17 cellular contexts compared by ENCODE assay signal in the genomic region with DNA sequence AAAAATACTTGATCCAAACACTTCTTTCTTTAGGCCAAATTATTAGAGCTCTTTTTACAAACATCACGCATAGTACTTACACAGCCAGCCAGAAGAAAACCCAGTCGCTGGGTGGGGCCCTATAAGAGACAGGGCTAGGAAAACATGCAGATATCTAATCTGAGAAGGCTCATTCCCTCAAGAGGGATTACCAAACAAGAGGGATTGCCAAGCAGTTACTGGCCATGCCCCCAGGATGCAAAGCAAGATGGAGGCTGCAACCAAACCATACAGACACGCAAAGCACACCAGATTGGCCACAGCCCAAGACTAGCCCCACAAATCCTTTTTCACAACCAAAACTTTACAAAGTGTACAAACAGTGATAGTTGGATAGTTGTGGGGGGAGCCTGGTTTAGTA.
DNase-seq lines count a peak whose midpoint lies in the region; ATAC-seq and TF ChIP-seq lines count a peak whose summit lies in the region.
"Had no signal": no experiment of that assay in that cellular context is flagged by ENCODE, and none has a peak within 500 bp of the region (broad histone marks: within the 10 kb centered on the region; RNA-seq: fewer than 3 reads in every experiment).

No MANE protein-coding gene starts in this region.

- H3K9ac ChIP-seq in iPS-15b (ENCODE audit: low read depth, low read length): no peak overlapping the region

- no peaks in the 10 kb centered on the region for H3K9me2 ChIP-seq in OCI-LY7 (ENCODE audit: insufficient read depth, low read length)

- TF ChIP-seq CTCF in OCI-LY7 (conservative IDR thresholded peaks at IDR 0.05; ENCODE audit: low read length): no peak

- peak overlapping the region; percentile 47 for H3K4me3 ChIP-seq in OCI-LY7 (ENCODE audit: low read depth, low read length, poor library complexity, severe bottlenecking)
- peak overlapping the region; percentile 11 for H3K4me3 ChIP-seq in iPS-15b (ENCODE audit: low read depth, low read length)

- BruUV-seq in OCI-LY7 (replicated peaks; lab: Mats Ljungman, UMichigan): no TSS peak

- H3K4me1 ChIP-seq in OCI-LY7 (ENCODE audit: insufficient read depth, low read length, poor library complexity, severe bottlenecking): no peaks in the 10 kb centered on the region
- no peaks in the 10 kb centered on the region for H3K4me1 ChIP-seq in iPS-15b (ENCODE audit: control insufficient read depth, insufficient read depth, low read length)

- no peaks in the 10 kb centered on the region for H3K27me3 ChIP-seq in iPS-15b (ENCODE audit: control insufficient read depth, insufficient read depth, low read length)

- H3K27ac ChIP-seq in OCI-LY7 (ENCODE audit: low read depth, low read length, poor library complexity, severe bottlenecking): no peak overlapping the region

- no peaks in the 10 kb centered on the region for H3K36me3 ChIP-seq in OCI-LY7 (ENCODE audit: insufficient read depth, low read length)
- H3K36me3 ChIP-seq in iPS-15b (ENCODE audit: control insufficient read depth, insufficient read depth, low read length): no peaks in the 10 kb centered on the region

- 0 out of 2 replicates have a peak overlapping the region, but pooled peaks have one; percentile 3 for H3K4me2 ChIP-seq in OCI-LY7 (ENCODE audit: low read length)

- no peaks in the 10 kb centered on the region for H3K36me3 Mint-ChIP-seq in T-cell

- H3K27me3 Mint-ChIP-seq in T-cell: peaks cover 3 to 7% of the 10 kb centered on the region in 2 donors
- H3K27me3 Mint-ChIP-seq: B cell had no signal

- no peak overlapping the region for H3K27ac Mint-ChIP-seq in T-cell
- H3K27ac Mint-ChIP-seq: activated T-helper 2 cell treated with anti-CD3 and anti-CD28 coated beads, Interferon-gamma antibody, Interleukin-2, Interleukin-4, amounts not matched to agents 10 μg/mL and 5 μg/mL and 100 μg/mL, durations not matched to agents 14 hours and 24 hours and 36 hours; B cell had no signal

- H3K9me3 Mint-ChIP-seq in T-cell: peaks cover 0 to 8% (median 4%) of the 10 kb centered on the region in 3 donors
- H3K9me3 Mint-ChIP-seq: activated T-helper 2 cell treated with anti-CD3 and anti-CD28 coated beads, Interferon-gamma antibody, Interleukin-2, Interleukin-4, amounts not matched to agents 10 μg/mL and 5 μg/mL and 100 μg/mL, durations not matched to agents 14 hours and 24 hours and 36 hours had no signal

- no peak overlapping the region for H2AFZ ChIP-seq in OCI-LY7 (ENCODE audit: low read length)

- intact Hi-C loops in OCI-LY7 (cut with micrococcal nuclease; ENCODE audit: unreplicated experiment): no loop called here

- no peaks in the 10 kb centered on the region for H3K4me1 Mint-ChIP-seq in T-cell
- H3K4me1 Mint-ChIP-seq: B cell had no signal

- no peaks in the 10 kb centered on the region for H4K20me1 ChIP-seq in OCI-LY7 (ENCODE audit: insufficient read depth, low read length)

- POLR2A ChIA-PET in OCI-LY7 (lab: Charles Lee): no interaction called here
- POLR2A ChIA-PET in T-cell (lab: Charles Lee): no interaction called here

- H3K9me3 ChIP-seq in OCI-LY7 (ENCODE audit: low read length) (peaks cover 11% of the 10 kb centered on the region; the same call in 1 of the 2 replicates), iPS-15b (ENCODE audit: control insufficient read depth, insufficient read depth, low read length) (peaks cover 6% of the 10 kb centered on the region)

- peak; percentile 7 for DNase-seq in GDM1 (lab: John Stamatoyannopoulos, UW)
- peak; percentile 82 for DNase-seq in KG1 (lab: John Stamatoyannopoulos, UW)
- DNase-seq in OCI-LY7 (ENCODE audit: low spot score): no peak
- DNase-seq in NCI-H748 treated with DMSO at 0.1 percent for 48 hours (lab: John Stamatoyannopoulos, UW): no peak
- DNase-seq in T-cell: no peak
- DNase-seq in NCI-H1436 treated with DMSO at 0.1 percent for 48 hours (lab: John Stamatoyannopoulos, UW): no peak
- DNase-seq in HuH-7.5 (ENCODE audit: low spot score): no peak
- DNase-seq: activated CD8-positive, alpha-beta memory T cell treated with anti-CD3 and anti-CD28 coated beads for 24 hours; DND-41; HCEC 1CT; islet precursor cell; NCI-H1930; NCI-H510A treated with DMSO at 0.1 percent for 48 hours; stimulated activated naive CD4-positive, alpha-beta T cell had no signal

- no peak overlapping the region for H3K4me3 Mint-ChIP-seq in T-cell
- H3K4me3 Mint-ChIP-seq: B cell had no signal

- CTCF ChIA-PET in OCI-LY7 (lab: Charles Lee; ENCODE audit: unreplicated experiment) (no interaction called here), T-cell (lab: Charles Lee) (no interaction called here)

- no peaks in the 10 kb centered on the region for H3K79me2 ChIP-seq in OCI-LY7 (ENCODE audit: insufficient read depth, low read depth, low read length)

- no peak for ATAC-seq in T-cell (replicated peaks in 1 of 4)

Comparison
In these comparisons a context has a peak if more than half of its experiments do, and no peak if none do; other contexts are left out.
1. DNase-seq: peak in GDM1 (single experiment) and KG1 (single experiment); none in OCI-LY7 (single experiment), NCI-H748 treated with DMSO at 0.1 percent for 48 hours (single experiment), T-cell (0 of 34), NCI-H1436 treated with DMSO at 0.1 percent for 48 hours (single experiment) and HuH-7.5 (single experiment).